ENCODE assay signal across 1 cellular context in genomic region chr7:152436279-152437147, GRCh38.
TF ChIP-seq lines count a peak whose summit lies in the region.

No MANE protein-coding gene starts in this region.

TF ChIP-seq in K562, 482 proteins besides CTCF, POLR2A, EP300 and RAD21 (continued from another document and continues in another):
- TF ChIP-seq THAP7 (CRISPR knock-in tag; IDR thresholded peaks at IDR 0.05) (no peak), NCOR1 (IDR thresholded peaks at IDR 0.05) (peak; percentile 63), CREM (IDR thresholded peaks at IDR 0.05; ENCODE audit: low read depth) (peak; percentile 93), ID3 (CRISPR knock-in tag; IDR thresholded peaks at IDR 0.05) (no peak), ID3 (tag; IDR thresholded peaks at IDR 0.05) (peak; percentile 44; the same call in 1 of the 2 replicates), ZFP36 (IDR thresholded peaks at IDR 0.05; ENCODE audit: low read depth, low read length, partially characterized antibody) (peak; percentile 30), ZNF175 (CRISPR knock-in tag; IDR thresholded peaks at IDR 0.05; ENCODE audit: low read depth) (peak; percentile 90), PTRF (tag; IDR thresholded peaks at IDR 0.05) (no peak), KDM1A (IDR thresholded peaks at IDR 0.05) (peak in 1 of 2 experiments; percentile 73; a peak in 1 of 4 replicates), FOXK1 (CRISPR knock-in tag; IDR thresholded peaks at IDR 0.05; ENCODE audit: borderline replicate concordance) (no peak), ZNF384 (IDR thresholded peaks at IDR 0.05; ENCODE audit: low read depth, low read length) (peak; percentile 57; the same call in 1 of the 2 replicates), ZKSCAN1 (IDR thresholded peaks at IDR 0.05; ENCODE audit: low read depth, low read length) (peak; percentile 63; the same call in 1 of the 2 replicates), MEIS2 (IDR thresholded peaks at IDR 0.05; ENCODE audit: partially characterized antibody) (peak; percentile 54), CBX5 (IDR thresholded peaks at IDR 0.05; ENCODE audit: borderline replicate concordance, low read depth) (peak; percentile 78; the same call in 1 of the 2 replicates), RBM22 (IDR thresholded peaks at IDR 0.05; ENCODE audit: low read depth, low read length, poor library complexity, severe bottlenecking) (peak; percentile 83), SNRNP70 (optimal IDR thresholded peaks at IDR 0.05; ENCODE audit: low read depth, low read length) (no peak), NR2C2 (CRISPR knock-in tag; IDR thresholded peaks at IDR 0.05) (peak; percentile 43; the same call in 1 of the 2 replicates), NR2C2 (tag; IDR thresholded peaks at IDR 0.05) (peak; percentile 78), USF2 (CRISPR knock-in tag; IDR thresholded peaks at IDR 0.05) (no peak), ZNF655 (CRISPR knock-in tag; IDR thresholded peaks at IDR 0.05) (no peak), KLF1 (tag; IDR thresholded peaks at IDR 0.05) (no peak), PML (IDR thresholded peaks at IDR 0.05; ENCODE audit: low read length) (peak; percentile 56), ZFPM2 (CRISPR knock-in tag; IDR thresholded peaks at IDR 0.05) (no peak), MCM3 (IDR thresholded peaks at IDR 0.05) (no peak), SUPT5H (IDR thresholded peaks at IDR 0.05) (peak; percentile 64), ATF4 (CRISPR knock-in tag; IDR thresholded peaks at IDR 0.05) (peak; percentile 24), IRF2 (CRISPR knock-in tag; IDR thresholded peaks at IDR 0.05) (peak; percentile 76; the same call in 1 of the 2 replicates), MIER1 (IDR thresholded peaks at IDR 0.05; ENCODE audit: low read depth) (no peak), ZNF282 (CRISPR knock-in tag; IDR thresholded peaks at IDR 0.05) (no peak), GTF2F1 (IDR thresholded peaks at IDR 0.05; ENCODE audit: low read depth, low read length) (no peak), ZNF143 (CRISPR knock-in tag; IDR thresholded peaks at IDR 0.05) (no peak), POLR2B (IDR thresholded peaks at IDR 0.05; ENCODE audit: low read depth, partially characterized antibody) (no peak), NFE2 (IDR thresholded peaks at IDR 0.05; ENCODE audit: low read depth) (peak; percentile 50), CHD1 (IDR thresholded peaks at IDR 0.05; ENCODE audit: low read length) (peak; percentile 48), HMGN3 (IDR thresholded peaks at IDR 0.05; ENCODE audit: borderline replicate concordance, extremely low read depth, insufficient read length, low read depth, low read length) (peak; percentile 96), HDAC1 (IDR thresholded peaks at IDR 0.05) (peak in 1 of 2 experiments; percentile 18; a peak in 2 of 4 replicates), JUND (IDR thresholded peaks at IDR 0.05; ENCODE audit: borderline replicate concordance, low read depth, low read length) (peak; percentile 85), JUND (tag; IDR thresholded peaks at IDR 0.05; ENCODE audit: borderline replicate concordance, low read depth, low read length) (peak; percentile 53; the same call in 1 of the 3 replicates), ZNF512 (tag; IDR thresholded peaks at IDR 0.05) (no peak), MAFG (tag; conservative IDR thresholded peaks at IDR 0.05) (no peak)
- TF ChIP-seq, protein P1, sequence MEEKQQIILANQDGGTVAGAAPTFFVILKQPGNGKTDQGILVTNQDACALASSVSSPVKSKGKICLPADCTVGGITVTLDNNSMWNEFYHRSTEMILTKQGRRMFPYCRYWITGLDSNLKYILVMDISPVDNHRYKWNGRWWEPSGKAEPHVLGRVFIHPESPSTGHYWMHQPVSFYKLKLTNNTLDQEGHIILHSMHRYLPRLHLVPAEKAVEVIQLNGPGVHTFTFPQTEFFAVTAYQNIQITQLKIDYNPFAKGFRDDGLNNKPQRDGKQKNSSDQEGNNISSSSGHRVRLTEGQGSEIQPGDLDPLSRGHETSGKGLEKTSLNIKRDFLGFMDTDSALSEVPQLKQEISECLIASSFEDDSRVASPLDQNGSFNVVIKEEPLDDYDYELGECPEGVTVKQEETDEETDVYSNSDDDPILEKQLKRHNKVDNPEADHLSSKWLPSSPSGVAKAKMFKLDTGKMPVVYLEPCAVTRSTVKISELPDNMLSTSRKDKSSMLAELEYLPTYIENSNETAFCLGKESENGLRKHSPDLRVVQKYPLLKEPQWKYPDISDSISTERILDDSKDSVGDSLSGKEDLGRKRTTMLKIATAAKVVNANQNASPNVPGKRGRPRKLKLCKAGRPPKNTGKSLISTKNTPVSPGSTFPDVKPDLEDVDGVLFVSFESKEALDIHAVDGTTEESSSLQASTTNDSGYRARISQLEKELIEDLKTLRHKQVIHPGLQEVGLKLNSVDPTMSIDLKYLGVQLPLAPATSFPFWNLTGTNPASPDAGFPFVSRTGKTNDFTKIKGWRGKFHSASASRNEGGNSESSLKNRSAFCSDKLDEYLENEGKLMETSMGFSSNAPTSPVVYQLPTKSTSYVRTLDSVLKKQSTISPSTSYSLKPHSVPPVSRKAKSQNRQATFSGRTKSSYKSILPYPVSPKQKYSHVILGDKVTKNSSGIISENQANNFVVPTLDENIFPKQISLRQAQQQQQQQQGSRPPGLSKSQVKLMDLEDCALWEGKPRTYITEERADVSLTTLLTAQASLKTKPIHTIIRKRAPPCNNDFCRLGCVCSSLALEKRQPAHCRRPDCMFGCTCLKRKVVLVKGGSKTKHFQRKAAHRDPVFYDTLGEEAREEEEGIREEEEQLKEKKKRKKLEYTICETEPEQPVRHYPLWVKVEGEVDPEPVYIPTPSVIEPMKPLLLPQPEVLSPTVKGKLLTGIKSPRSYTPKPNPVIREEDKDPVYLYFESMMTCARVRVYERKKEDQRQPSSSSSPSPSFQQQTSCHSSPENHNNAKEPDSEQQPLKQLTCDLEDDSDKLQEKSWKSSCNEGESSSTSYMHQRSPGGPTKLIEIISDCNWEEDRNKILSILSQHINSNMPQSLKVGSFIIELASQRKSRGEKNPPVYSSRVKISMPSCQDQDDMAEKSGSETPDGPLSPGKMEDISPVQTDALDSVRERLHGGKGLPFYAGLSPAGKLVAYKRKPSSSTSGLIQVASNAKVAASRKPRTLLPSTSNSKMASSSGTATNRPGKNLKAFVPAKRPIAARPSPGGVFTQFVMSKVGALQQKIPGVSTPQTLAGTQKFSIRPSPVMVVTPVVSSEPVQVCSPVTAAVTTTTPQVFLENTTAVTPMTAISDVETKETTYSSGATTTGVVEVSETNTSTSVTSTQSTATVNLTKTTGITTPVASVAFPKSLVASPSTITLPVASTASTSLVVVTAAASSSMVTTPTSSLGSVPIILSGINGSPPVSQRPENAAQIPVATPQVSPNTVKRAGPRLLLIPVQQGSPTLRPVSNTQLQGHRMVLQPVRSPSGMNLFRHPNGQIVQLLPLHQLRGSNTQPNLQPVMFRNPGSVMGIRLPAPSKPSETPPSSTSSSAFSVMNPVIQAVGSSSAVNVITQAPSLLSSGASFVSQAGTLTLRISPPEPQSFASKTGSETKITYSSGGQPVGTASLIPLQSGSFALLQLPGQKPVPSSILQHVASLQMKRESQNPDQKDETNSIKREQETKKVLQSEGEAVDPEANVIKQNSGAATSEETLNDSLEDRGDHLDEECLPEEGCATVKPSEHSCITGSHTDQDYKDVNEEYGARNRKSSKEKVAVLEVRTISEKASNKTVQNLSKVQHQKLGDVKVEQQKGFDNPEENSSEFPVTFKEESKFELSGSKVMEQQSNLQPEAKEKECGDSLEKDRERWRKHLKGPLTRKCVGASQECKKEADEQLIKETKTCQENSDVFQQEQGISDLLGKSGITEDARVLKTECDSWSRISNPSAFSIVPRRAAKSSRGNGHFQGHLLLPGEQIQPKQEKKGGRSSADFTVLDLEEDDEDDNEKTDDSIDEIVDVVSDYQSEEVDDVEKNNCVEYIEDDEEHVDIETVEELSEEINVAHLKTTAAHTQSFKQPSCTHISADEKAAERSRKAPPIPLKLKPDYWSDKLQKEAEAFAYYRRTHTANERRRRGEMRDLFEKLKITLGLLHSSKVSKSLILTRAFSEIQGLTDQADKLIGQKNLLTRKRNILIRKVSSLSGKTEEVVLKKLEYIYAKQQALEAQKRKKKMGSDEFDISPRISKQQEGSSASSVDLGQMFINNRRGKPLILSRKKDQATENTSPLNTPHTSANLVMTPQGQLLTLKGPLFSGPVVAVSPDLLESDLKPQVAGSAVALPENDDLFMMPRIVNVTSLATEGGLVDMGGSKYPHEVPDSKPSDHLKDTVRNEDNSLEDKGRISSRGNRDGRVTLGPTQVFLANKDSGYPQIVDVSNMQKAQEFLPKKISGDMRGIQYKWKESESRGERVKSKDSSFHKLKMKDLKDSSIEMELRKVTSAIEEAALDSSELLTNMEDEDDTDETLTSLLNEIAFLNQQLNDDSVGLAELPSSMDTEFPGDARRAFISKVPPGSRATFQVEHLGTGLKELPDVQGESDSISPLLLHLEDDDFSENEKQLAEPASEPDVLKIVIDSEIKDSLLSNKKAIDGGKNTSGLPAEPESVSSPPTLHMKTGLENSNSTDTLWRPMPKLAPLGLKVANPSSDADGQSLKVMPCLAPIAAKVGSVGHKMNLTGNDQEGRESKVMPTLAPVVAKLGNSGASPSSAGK (IDR thresholded peaks at IDR 0.05), result peak; percentile 82
- TF ChIP-seq, protein P2, sequence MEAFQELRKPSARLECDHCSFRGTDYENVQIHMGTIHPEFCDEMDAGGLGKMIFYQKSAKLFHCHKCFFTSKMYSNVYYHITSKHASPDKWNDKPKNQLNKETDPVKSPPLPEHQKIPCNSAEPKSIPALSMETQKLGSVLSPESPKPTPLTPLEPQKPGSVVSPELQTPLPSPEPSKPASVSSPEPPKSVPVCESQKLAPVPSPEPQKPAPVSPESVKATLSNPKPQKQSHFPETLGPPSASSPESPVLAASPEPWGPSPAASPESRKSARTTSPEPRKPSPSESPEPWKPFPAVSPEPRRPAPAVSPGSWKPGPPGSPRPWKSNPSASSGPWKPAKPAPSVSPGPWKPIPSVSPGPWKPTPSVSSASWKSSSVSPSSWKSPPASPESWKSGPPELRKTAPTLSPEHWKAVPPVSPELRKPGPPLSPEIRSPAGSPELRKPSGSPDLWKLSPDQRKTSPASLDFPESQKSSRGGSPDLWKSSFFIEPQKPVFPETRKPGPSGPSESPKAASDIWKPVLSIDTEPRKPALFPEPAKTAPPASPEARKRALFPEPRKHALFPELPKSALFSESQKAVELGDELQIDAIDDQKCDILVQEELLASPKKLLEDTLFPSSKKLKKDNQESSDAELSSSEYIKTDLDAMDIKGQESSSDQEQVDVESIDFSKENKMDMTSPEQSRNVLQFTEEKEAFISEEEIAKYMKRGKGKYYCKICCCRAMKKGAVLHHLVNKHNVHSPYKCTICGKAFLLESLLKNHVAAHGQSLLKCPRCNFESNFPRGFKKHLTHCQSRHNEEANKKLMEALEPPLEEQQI (IDR thresholded peaks at IDR 0.05), result no peak
- TF ChIP-seq, protein P3, sequence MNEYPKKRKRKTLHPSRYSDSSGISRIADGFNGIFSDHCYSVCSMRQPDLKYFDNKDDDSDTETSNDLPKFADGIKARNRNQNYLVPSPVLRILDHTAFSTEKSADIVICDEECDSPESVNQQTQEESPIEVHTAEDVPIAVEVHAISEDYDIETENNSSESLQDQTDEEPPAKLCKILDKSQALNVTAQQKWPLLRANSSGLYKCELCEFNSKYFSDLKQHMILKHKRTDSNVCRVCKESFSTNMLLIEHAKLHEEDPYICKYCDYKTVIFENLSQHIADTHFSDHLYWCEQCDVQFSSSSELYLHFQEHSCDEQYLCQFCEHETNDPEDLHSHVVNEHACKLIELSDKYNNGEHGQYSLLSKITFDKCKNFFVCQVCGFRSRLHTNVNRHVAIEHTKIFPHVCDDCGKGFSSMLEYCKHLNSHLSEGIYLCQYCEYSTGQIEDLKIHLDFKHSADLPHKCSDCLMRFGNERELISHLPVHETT (CRISPR knock-in tag; conservative IDR thresholded peaks at IDR 0.05 in 1 of 2, IDR thresholded peaks at IDR 0.05 in 1 of 2), result peak in 1 of 2 experiments; percentile 94; a peak in 2 of 4 replicates
